Comparison of ENCODE assay signal across 20 cellular contexts in genomic region chr3:94176886-94177285, GRCh38.
DNase-seq lines count a peak whose midpoint lies in the region; ATAC-seq and TF ChIP-seq lines count a peak whose summit lies in the region.
"Had no signal": no experiment of that assay in that cellular context is flagged by ENCODE, and none has a peak within 500 bp of the region (broad histone marks: within the 10 kb centered on the region; RNA-seq: fewer than 3 reads in every experiment).

No MANE protein-coding gene starts in this region.

- no peak overlapping the region for H3K9ac ChIP-seq in parathyroid adenoma

- DNase-seq in EL (peak; percentile 11), MG63 (no peak), choroid plexus epithelial cell (ENCODE audit: low read depth) (peak; percentile 35), NCI-H526 (lab: John Stamatoyannopoulos, UW) (no peak)
- DNase-seq in NK-92 treated with Interleukin-12 subunit alpha and Interleukin-12 subunit beta, amount 100 ng/mL, for 24 hours (lab: John Stamatoyannopoulos, UW) = no peak
- DNase-seq: activated CD4-positive, alpha-beta T cell treated with anti-CD3 and anti-CD28 coated beads, Interleukin-2, amount 50 U/mL, for 4 hours; activated naive CD4-positive, alpha-beta T cell treated with Interleukin-2 at 50 U/mL for 16 hours; activated T-cell treated with anti-CD3 and anti-CD28 coated beads for 4 hours; body of pancreas; C1 segment of cervical spinal cord; immature natural killer cell; naive thymus-derived CD4-positive, alpha-beta T cell; NCI-H2029; NCI-H524 treated with DMSO at 0.1 percent for 48 hours; Peyer's patch; psoas muscle; thyroid gland had no signal

- H3K4me1 ChIP-seq in parathyroid adenoma = no peaks in the 10 kb centered on the region
- H3K4me1 ChIP-seq: body of pancreas, Peyer's patch, psoas muscle, thyroid gland had no signal

- TF ChIP-seq CTCF in choroid plexus epithelial cell (conservative IDR thresholded peaks at IDR 0.05; ENCODE audit: low read depth, low read length) (no peak), parathyroid adenoma (IDR thresholded peaks at IDR 0.05) (no peak)

- H3K27me3 ChIP-seq in MG63 (0 out of 2 replicates have a peak, but pooled peaks cover 1% of the 10 kb centered on the region), parathyroid adenoma (ENCODE audit: control insufficient read depth, insufficient read depth, low read length) (no peaks in the 10 kb centered on the region)
- H3K27me3 ChIP-seq: Peyer's patch, thyroid gland had no signal

- no peak for ATAC-seq in GM21717 (IDR thresholded peaks at IDR 0.05; ENCODE audit: unreplicated experiment)
- ATAC-seq: body of pancreas; naive thymus-derived CD4-positive, alpha-beta T cell; psoas muscle; stimulated activated effector memory CD8-positive, alpha-beta T cell treated with anti-CD3 and anti-CD28 coated beads, Interleukin-12 subunit alpha, Interleukin-12 subunit beta, amount 100 ng/mL, for 72 hours had no signal

- H3K4me2 ChIP-seq in parathyroid adenoma (ENCODE audit: low read length) = peak overlapping the region; percentile 55

- no peaks in the 10 kb centered on the region for H3K79me2 ChIP-seq in parathyroid adenoma

- H3K9me3 ChIP-seq in MG63 (no peaks in the 10 kb centered on the region), parathyroid adenoma (ENCODE audit: control insufficient read depth, low read length) (no peaks in the 10 kb centered on the region)
- H3K9me3 ChIP-seq: body of pancreas, Peyer's patch, psoas muscle, thyroid gland had no signal

- H3K36me3 ChIP-seq in MG63 (no peaks in the 10 kb centered on the region), parathyroid adenoma (ENCODE audit: control insufficient read depth, insufficient read depth, low read length) (no peaks in the 10 kb centered on the region)
- H3K36me3 ChIP-seq: Peyer's patch, thyroid gland had no signal

- H3K4me3 ChIP-seq in MG63 (peak overlapping the region; percentile 21), choroid plexus epithelial cell (ENCODE audit: low read depth, low read length) (peak overlapping the region; percentile 33), parathyroid adenoma (ENCODE audit: low read depth, low read length) (peak overlapping the region; percentile 19)
- H3K4me3 ChIP-seq: body of pancreas, Peyer's patch, psoas muscle, thyroid gland had no signal

- H3K27ac ChIP-seq in parathyroid adenoma = no peak overlapping the region
- H3K27ac ChIP-seq: body of pancreas, Peyer's patch, psoas muscle, thyroid gland had no signal

- H2AFZ ChIP-seq in parathyroid adenoma = no peak overlapping the region

Comparison
In these comparisons a context has a peak if more than half of its experiments do, and no peak if none do; other contexts are left out.
1. DNase-seq: peak in EL (single experiment) and choroid plexus epithelial cell (single experiment); none in MG63 (single experiment), NK-92 treated with Interleukin-12 subunit alpha and Interleukin-12 subunit beta, amount 100 ng/mL, for 24 hours (single experiment) and NCI-H526 (0 of 2).
2. Peak in every context shown above with its lines, with median percentiles within 50 percentile points of each other: H3K4me3 ChIP-seq.